ENCODE assay signal across 18 cellular contexts in the genomic region with DNA sequence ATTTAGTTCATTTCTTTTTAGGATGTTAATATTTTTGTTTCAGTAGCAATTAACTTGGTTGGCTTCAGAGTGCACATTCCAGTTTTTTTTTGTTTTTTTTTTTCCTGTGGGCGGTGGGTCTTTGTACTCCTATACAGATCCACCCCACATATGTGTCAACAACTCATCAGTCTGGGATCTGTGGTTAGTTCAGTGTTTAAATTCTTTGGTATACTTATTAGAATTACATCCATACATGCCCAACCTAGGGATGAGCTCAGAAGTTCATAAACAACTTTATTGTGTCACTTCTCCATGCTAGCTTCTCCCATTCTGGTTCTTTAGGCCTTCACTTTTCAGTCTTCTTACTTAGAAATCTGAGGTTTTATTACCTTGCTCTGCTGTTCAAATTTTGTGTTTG. TPM values are rescaled to one million over a fixed set of nuclear protein-coding genes. Genes with fewer than 3 reads are reported as not detected.
DNase-seq lines count a peak whose midpoint lies in the region; ATAC-seq, FAIRE-seq and TF ChIP-seq lines count a peak whose summit lies in the region.
"Had no signal": no experiment of that assay in that cellular context is flagged by ENCODE, and none has a peak within 500 bp of the region (broad histone marks: within the 10 kb centered on the region; RNA-seq: fewer than 3 reads in every experiment).

No MANE protein-coding gene starts in this region.

- no peak for TF ChIP-seq EP300 in HepG2 (IDR thresholded peaks at IDR 0.05; ENCODE audit: low read depth in 2 of 2, low read length in 2 of 2)
- no peak for TF ChIP-seq EP300 in HepG2 (CRISPR knock-in tag; IDR thresholded peaks at IDR 0.05; ENCODE audit: borderline replicate concordance)

- peaks cover 2% of the 10 kb centered on the region for H3K79me2 ChIP-seq in HepG2 (ENCODE audit: insufficient read depth, low read length)

- H3K27me3 ChIP-seq in HepG2 (ENCODE audit: control insufficient read depth in 1 of 2, insufficient read depth in 2 of 2, low read length in 2 of 2) (no peaks in the 10 kb centered on the region), right lobe of liver (no peaks in the 10 kb centered on the region)

- H3K9me3 Mint-ChIP-seq in HFFc6: no peaks in the 10 kb centered on the region

- H2AFZ ChIP-seq in HepG2 (ENCODE audit: low read length): no peak overlapping the region

- TF ChIP-seq RAD21 in HepG2 (CRISPR knock-in tag; IDR thresholded peaks at IDR 0.05): no peak

- POLR2A ChIA-PET in HepG2 (lab: Yijun Ruan, JAX): no interaction called here

- no TSS peak for BruUV-seq in HepG2 (replicated peaks; lab: Mats Ljungman, UMichigan)

- no peak overlapping the region for H3K27ac Mint-ChIP-seq in HFFc6
- H3K27ac Mint-ChIP-seq: CD14-positive monocyte had no signal

- peak; percentile 20 for DNase-seq in HepG2 (ENCODE audit: low spot score)
- DNase-seq in right lobe of liver: no peak
- DNase-seq in amniotic epithelial cell (ENCODE audit: low read depth): peak; percentile 20
- peak; percentile 53 for DNase-seq in iris pigment epithelial cell (ENCODE audit: low read depth)
- no peak for DNase-seq in head of caudate nucleus
- DNase-seq in NCI-H1105 treated with DMSO at 0.1 percent for 48 hours (lab: John Stamatoyannopoulos, UW): no peak
- DNase-seq in HFFc6: no peak
- DNase-seq: AML-193; DMS 273 treated with DMSO at 0.1 percent for 48 hours; NCI-H1417 treated with DMSO at 0.1 percent for 48 hours; NCI-H1930; NCI-H69; NK-92 treated with Interleukin-12 subunit alpha and Interleukin-12 subunit beta, amount 100 ng/mL, for 24 hours; OCI-M1; RPMI8226 had no signal

- intact Hi-C loops in HepG2 (cut with micrococcal nuclease; ENCODE audit: unreplicated experiment) (no loop called here), right lobe of liver (cut with DNase I) (no loop called here), head of caudate nucleus (cut with DNase I) (no loop called here)

- H3K4me1 Mint-ChIP-seq in HFFc6 (ENCODE audit: low read depth): peaks cover 32% of the 10 kb centered on the region

- H3K4me3 ChIP-seq in HepG2 (replicated peaks in 1 of 3; ENCODE audit: insufficient read depth in 1 of 3, low read depth in 2 of 3, low read length in 3 of 3) (no peak overlapping the region), right lobe of liver (no peak overlapping the region)

- H3K27ac ChIP-seq in HepG2 (ENCODE audit: extremely low read length, insufficient read depth, low read length): no peak overlapping the region
- no peak overlapping the region for H3K27ac ChIP-seq in right lobe of liver

- 94% methylated on average over 1 of the region's 1 CpG for WGBS in HepG2 (ENCODE audit: low lambda C conversion rate)
- WGBS in right lobe of liver (ENCODE audit: insufficient coverage, low coverage, low lambda C conversion rate, missing lambda C conversion rate): 100% methylated on average over 1 of the region's 1 CpG

- H3K4me2 ChIP-seq in HepG2 (ENCODE audit: low read depth, low read length): no peak overlapping the region

- ATAC-seq in HepG2 (no peak), right lobe of liver (no peak), HG02571 (IDR thresholded peaks at IDR 0.05; ENCODE audit: unreplicated experiment) (no peak)

- no peak for TF ChIP-seq POLR2A in HepG2 (IDR thresholded peaks at IDR 0.05; ENCODE audit: insufficient read depth in 1 of 2, low read depth in 2 of 2, low read length in 2 of 2)
- no peak for TF ChIP-seq POLR2A in right lobe of liver (IDR thresholded peaks at IDR 0.05)

- H3K27me3 Mint-ChIP-seq in HFFc6 (ENCODE audit: insufficient read depth): peaks cover 2% of the 10 kb centered on the region; the same call in 1 of the 2 replicates

- 0 out of 2 replicates have a peak, but pooled peaks cover 4% of the 10 kb centered on the region for H4K20me1 ChIP-seq in HepG2 (ENCODE audit: insufficient read depth, low read length)

- TF ChIP-seq CTCF in HepG2 (CRISPR knock-in tag; IDR thresholded peaks at IDR 0.05): no peak
- no peak for TF ChIP-seq CTCF in right lobe of liver (IDR thresholded peaks at IDR 0.05)
- no peak for TF ChIP-seq CTCF in HFFc6 (IDR thresholded peaks at IDR 0.05)

- no peak overlapping the region for H3K9ac ChIP-seq in HepG2 (ENCODE audit: insufficient read depth, low read depth, low read length)

- CTCF ChIA-PET in HepG2 (lab: Yijun Ruan, JAX; ENCODE audit: low intra/inter-chr PET ratio, low total read pairs): no interaction called here

- H3K9me3 ChIP-seq in HepG2 (ENCODE audit: low read length) (no peaks in the 10 kb centered on the region), right lobe of liver (no peaks in the 10 kb centered on the region)

- FAIRE-seq in HepG2 (lab: Jason Lieb, UNC): no peak
- FAIRE-seq: H1 had no signal

- no peak overlapping the region for H3K4me3 Mint-ChIP-seq in HFFc6
- H3K4me3 Mint-ChIP-seq: CD14-positive monocyte had no signal

- peaks cover 1 to 2% of the 10 kb centered on the region in 2 experiments; a peak in 1 of 5 replicates for H3K36me3 ChIP-seq in HepG2 (replicated peaks in 1 of 2; ENCODE audit: control insufficient read depth in 1 of 2, insufficient read depth in 2 of 2, low read length in 2 of 2)
- H3K36me3 ChIP-seq in right lobe of liver: peaks cover 0 to 2% (median 1%) of the 10 kb centered on the region in 4 donors

- in situ Hi-C loops in HepG2 (cut with HindIII; ENCODE audit: extremely low pct_ligation_motif_present, low pct_unique_long_range_greater_than_20kb): no loop called here

- H3K4me1 ChIP-seq in HepG2 (ENCODE audit: insufficient read depth, low read length) (peaks cover 19% of the 10 kb centered on the region), right lobe of liver (no peaks in the 10 kb centered on the region)

- peaks cover 29% of the 10 kb centered on the region for H3K36me3 Mint-ChIP-seq in HFFc6 (ENCODE audit: low read depth)

TF ChIP-seq in HepG2, 621 proteins besides CTCF, POLR2A, EP300 and RAD21:
- TF ChIP-seq CBX2 (IDR thresholded peaks at IDR 0.05; ENCODE audit: low read depth, low read length) (no peak), CBX2 (CRISPR knock-in tag; IDR thresholded peaks at IDR 0.05; ENCODE audit: low read depth) (no peak), ZNF776 (CRISPR knock-in tag; IDR thresholded peaks at IDR 0.05) (no peak), ZKSCAN8 (CRISPR knock-in tag; IDR thresholded peaks at IDR 0.05; ENCODE audit: borderline replicate concordance) (no peak), TOE1 (CRISPR knock-in tag; IDR thresholded peaks at IDR 0.05) (no peak), ZNF224 (CRISPR knock-in tag; IDR thresholded peaks at IDR 0.05) (no peak), ZNF558 (CRISPR knock-in tag; IDR thresholded peaks at IDR 0.05; ENCODE audit: borderline replicate concordance) (no peak), ZNF672 (CRISPR knock-in tag; IDR thresholded peaks at IDR 0.05) (no peak)
- TF ChIP-seq, protein P1, sequence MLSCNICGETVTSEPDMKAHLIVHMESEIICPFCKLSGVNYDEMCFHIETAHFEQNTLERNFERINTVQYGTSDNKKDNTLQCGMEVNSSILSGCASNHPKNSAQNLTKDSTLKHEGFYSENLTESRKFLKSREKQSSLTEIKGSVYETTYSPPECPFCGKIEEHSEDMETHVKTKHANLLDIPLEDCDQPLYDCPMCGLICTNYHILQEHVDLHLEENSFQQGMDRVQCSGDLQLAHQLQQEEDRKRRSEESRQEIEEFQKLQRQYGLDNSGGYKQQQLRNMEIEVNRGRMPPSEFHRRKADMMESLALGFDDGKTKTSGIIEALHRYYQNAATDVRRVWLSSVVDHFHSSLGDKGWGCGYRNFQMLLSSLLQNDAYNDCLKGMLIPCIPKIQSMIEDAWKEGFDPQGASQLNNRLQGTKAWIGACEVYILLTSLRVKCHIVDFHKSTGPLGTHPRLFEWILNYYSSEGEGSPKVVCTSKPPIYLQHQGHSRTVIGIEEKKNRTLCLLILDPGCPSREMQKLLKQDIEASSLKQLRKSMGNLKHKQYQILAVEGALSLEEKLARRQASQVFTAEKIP (CRISPR knock-in tag; IDR thresholded peaks at IDR 0.05; ENCODE audit: borderline replicate concordance): no peak

RNA-seq across cellular contexts. Expression of a gene that starts 50.9 kb away (rescaled TPM):
- 32.2 and 34.6 TPM in 2 replicates for total RNA-seq in HepG2 (2016; rRNA removed; fragmentation: Illumina TruSeq; extraction: Trizol)
- 45.1 and 57.1 TPM in 2 replicates for total RNA-seq in HepG2 (2016; cell fraction: cytosol; rRNA removed; fragmentation: Illumina TruSeq; extraction: Trizol; ENCODE audit: low read depth)
- total RNA-seq in HepG2 (2016; cell fraction: insoluble cytoplasmic fraction; rRNA removed; fragmentation: Illumina TruSeq; extraction: Trizol): 33.1 and 33.7 TPM in 2 replicates
- total RNA-seq in HepG2 (2016; cell fraction: membrane; rRNA removed; fragmentation: Illumina TruSeq; extraction: Trizol): 19.0 and 22.9 TPM in 2 replicates
- 45.7 and 47.2 TPM in 2 replicates for total RNA-seq in HepG2 (2016; cell fraction: nucleus; rRNA removed; fragmentation: Illumina TruSeq; extraction: Trizol)
- 13.1 and 15.0 TPM in 2 replicates for polyA plus RNA-seq in HepG2 (2011; rRNA removed)
- 7.8 and 12.0 TPM in 2 replicates for polyA plus RNA-seq in HepG2 (2011; cell fraction: cytosol; rRNA removed)
- 12.3 and 15.8 TPM in 2 replicates for polyA plus RNA-seq in HepG2 (2011; cell fraction: nucleus; rRNA removed)
- 24.1 and 37.2 TPM in 2 replicates for polyA plus RNA-seq in HepG2 (2012)
- 4.5 and 5.4 TPM in 2 replicates for polyA plus RNA-seq in HepG2 (2016; cell fraction: cytosol; fragmentation: Illumina TruSeq; extraction: Trizol; ENCODE audit: low read depth)
- polyA plus RNA-seq in HepG2 (2016; cell fraction: insoluble cytoplasmic fraction; fragmentation: Illumina TruSeq; extraction: Trizol; ENCODE audit: low read depth): 36.3 and 36.8 TPM in 2 replicates
- polyA plus RNA-seq in HepG2 (2016; cell fraction: membrane; fragmentation: Illumina TruSeq; extraction: Trizol; ENCODE audit: low read depth): 6.1 and 8.5 TPM in 2 replicates
- polyA plus RNA-seq in HepG2 (2016; cell fraction: nucleus; fragmentation: Illumina TruSeq; extraction: Trizol; ENCODE audit: insufficient read depth, low read depth): 32.6 and 38.7 TPM in 2 replicates
- polyA minus RNA-seq in HepG2 (2011; rRNA and poly(A)+ RNA removed; ENCODE audit: low replicate concordance): 5.1 and 12.0 TPM in 2 replicates
- polyA minus RNA-seq in HepG2 (2011; cell fraction: cytosol; rRNA and poly(A)+ RNA removed): 10.9 and 14.1 TPM in 2 replicates
- polyA minus RNA-seq in HepG2 (2011; cell fraction: nucleus; rRNA and poly(A)+ RNA removed): 65.3 and 67.1 TPM in 2 replicates
- 100 to 1,000 TPM in 1 of 6 experiments, 10 to 100 TPM in 5; 58.2 to 161 (median 85.2) TPM for total RNA-seq in right lobe of liver
- 10 to 100 TPM; 12.9 to 16.9 (median 14.7) TPM for total RNA-seq in HFFc6 (2021; fragmentation: NEBNext Ultra II Directional; extraction: Animal tissue kit (Norgen Biotek cat#: 25700))

Comparison
In these comparisons a context has a peak if more than half of its experiments do, and no peak if none do; other contexts are left out.
1. DNase-seq: peak in HepG2 (single experiment), amniotic epithelial cell (single experiment) and iris pigment epithelial cell (single experiment); none in right lobe of liver (0 of 3), head of caudate nucleus (0 of 42), NCI-H1105 treated with DMSO at 0.1 percent for 48 hours (single experiment) and HFFc6 (single experiment).